ENCODE assay signal across 15 cellular contexts in the genomic region with DNA sequence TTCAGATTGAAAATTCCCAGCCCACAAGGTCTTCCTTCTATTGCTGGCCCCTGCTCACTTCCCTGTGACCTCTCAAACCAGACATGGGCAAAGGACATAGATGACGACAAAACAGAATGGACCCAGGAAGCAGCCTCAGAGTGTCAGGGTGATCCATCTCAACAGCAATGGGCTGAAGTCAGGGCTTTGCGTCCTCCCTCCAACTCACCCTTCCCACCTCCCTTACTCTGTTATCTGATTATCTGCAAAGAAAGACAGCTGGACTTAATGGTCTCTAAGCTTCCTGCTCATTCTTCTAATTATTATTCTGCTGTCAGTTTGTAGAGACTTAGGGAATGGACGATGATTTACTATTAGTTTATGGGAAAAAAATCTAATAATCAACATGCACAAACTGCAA.
DNase-seq lines count a peak whose midpoint lies in the region; ATAC-seq, FAIRE-seq and TF ChIP-seq lines count a peak whose summit lies in the region.
"Had no signal": no experiment of that assay in that cellular context is flagged by ENCODE, and none has a peak within 500 bp of the region (broad histone marks: within the 10 kb centered on the region; RNA-seq: fewer than 3 reads in every experiment).

No MANE protein-coding gene starts in this region.

- H3K4me2 ChIP-seq in Loucy (ENCODE audit: low read depth, low read length, poor library complexity, severe bottlenecking) = peak overlapping the region; percentile 39

- TF ChIP-seq POLR2A in GM12892 (IDR thresholded peaks at IDR 0.05; ENCODE audit: low read depth, low read length) (no peak), esophagus squamous epithelium (IDR thresholded peaks at IDR 0.05) (no peak)

- H3K9me3 ChIP-seq in CD4-positive, alpha-beta T cell (ENCODE audit: control insufficient read depth, low read length) = no peaks in the 10 kb centered on the region
- no peaks in the 10 kb centered on the region for H3K9me3 ChIP-seq in Loucy (ENCODE audit: insufficient read depth, low read depth, low read length)
- no peaks in the 10 kb centered on the region for H3K9me3 ChIP-seq in naive thymus-derived CD4-positive, alpha-beta T cell (ENCODE audit: control insufficient read depth in 2 of 3, low read length in 3 of 3)
- H3K9me3 ChIP-seq in esophagus squamous epithelium = no peaks in the 10 kb centered on the region

- no peak for FAIRE-seq in GM12892 (lab: Jason Lieb, UNC)

- H3K4me3 Mint-ChIP-seq in CD4-positive, alpha-beta T cell = no peak overlapping the region
- no peak overlapping the region for H3K4me3 Mint-ChIP-seq in naive thymus-derived CD4-positive, alpha-beta T cell

- H3K27me3 Mint-ChIP-seq in CD4-positive, alpha-beta T cell = no peaks in the 10 kb centered on the region
- H3K27me3 Mint-ChIP-seq in naive thymus-derived CD4-positive, alpha-beta T cell = no peaks in the 10 kb centered on the region

- intact Hi-C loops in CD4-positive, alpha-beta T cell (cut with DNase I, micrococcal nuclease) = no loop called here
- intact Hi-C loops in naive thymus-derived CD4-positive, alpha-beta T cell (cut with micrococcal nuclease) = no loop called here
- intact Hi-C loops in esophagus squamous epithelium (cut with DNase I) = no loop called here

- H3K27ac Mint-ChIP-seq in CD4-positive, alpha-beta T cell = peak overlapping the region; percentile 72
- peak overlapping the region in 7 of 9 donors; percentile 19 to 68 (median 45) for H3K27ac Mint-ChIP-seq in naive thymus-derived CD4-positive, alpha-beta T cell

- H3K27ac ChIP-seq in CD4-positive, alpha-beta T cell (ENCODE audit: low read depth, low read length) = no peak overlapping the region
- H3K27ac ChIP-seq in naive thymus-derived CD4-positive, alpha-beta T cell (ENCODE audit: low read depth, low read length) = no peak overlapping the region
- H3K27ac ChIP-seq in esophagus squamous epithelium = no peak overlapping the region

- H3K36me3 Mint-ChIP-seq in CD4-positive, alpha-beta T cell (ENCODE audit: low read depth) = peaks cover 67% of the 10 kb centered on the region
- peaks cover 0 to 21% (median 18%) of the 10 kb centered on the region in 5 donors for H3K36me3 Mint-ChIP-seq in naive thymus-derived CD4-positive, alpha-beta T cell

- no peak for TF ChIP-seq CTCF in CD4-positive, alpha-beta T cell (IDR thresholded peaks at IDR 0.05)
- no peak for TF ChIP-seq CTCF in Loucy (conservative IDR thresholded peaks at IDR 0.05; ENCODE audit: low read length)
- TF ChIP-seq CTCF in esophagus squamous epithelium (IDR thresholded peaks at IDR 0.05) = no peak

- no peak for ATAC-seq in CD4-positive, alpha-beta T cell (ENCODE audit: poor library complexity)
- ATAC-seq in naive thymus-derived CD4-positive, alpha-beta T cell = no peak
- no peak for ATAC-seq in GM18868 (IDR thresholded peaks at IDR 0.05; ENCODE audit: unreplicated experiment)

- no peaks in the 10 kb centered on the region for H3K9me3 Mint-ChIP-seq in CD4-positive, alpha-beta T cell
- H3K9me3 Mint-ChIP-seq in naive thymus-derived CD4-positive, alpha-beta T cell = no peaks in the 10 kb centered on the region

- peaks cover 4% of the 10 kb centered on the region; the same call in 1 of the 2 replicates for H3F3A ChIP-seq in Loucy (ENCODE audit: low read depth)

- H3K36me3 ChIP-seq in Loucy (ENCODE audit: insufficient read depth, low read length) = peaks cover 15% of the 10 kb centered on the region; the same call in 1 of the 2 replicates
- peaks cover 0 to 9% (median 9%) of the 10 kb centered on the region in 3 experiments for H3K36me3 ChIP-seq in naive thymus-derived CD4-positive, alpha-beta T cell (ENCODE audit: control insufficient read depth in 2 of 3, insufficient read depth in 3 of 3, low read length in 3 of 3)
- H3K36me3 ChIP-seq in esophagus squamous epithelium = peaks cover 0 to 12% (median 0%) of the 10 kb centered on the region in 3 donors

- H3K27me3 ChIP-seq in CD4-positive, alpha-beta T cell (ENCODE audit: control insufficient read depth, insufficient read depth, low read length) = no peaks in the 10 kb centered on the region
- H3K27me3 ChIP-seq in Loucy (ENCODE audit: insufficient read depth, low read length, poor library complexity, severe bottlenecking) = no peaks in the 10 kb centered on the region
- no peaks in the 10 kb centered on the region for H3K27me3 ChIP-seq in naive thymus-derived CD4-positive, alpha-beta T cell (ENCODE audit: control insufficient read depth in 2 of 2, insufficient read depth in 2 of 2, low read length in 2 of 2)
- H3K27me3 ChIP-seq in esophagus squamous epithelium = no peaks in the 10 kb centered on the region

- H3K4me3 ChIP-seq in Loucy (ENCODE audit: low read length, poor library complexity, severe bottlenecking) (no peak overlapping the region), esophagus squamous epithelium (no peak overlapping the region)
- no peak overlapping the region for H3K4me3 ChIP-seq in naive thymus-derived CD4-positive, alpha-beta T cell (ENCODE audit: low read length)

- peaks cover 83% of the 10 kb centered on the region for H3K4me1 Mint-ChIP-seq in CD4-positive, alpha-beta T cell (ENCODE audit: low read depth)
- H3K4me1 Mint-ChIP-seq in naive thymus-derived CD4-positive, alpha-beta T cell = peaks cover 58 to 89% (median 75%) of the 10 kb centered on the region in 7 donors

- POLR2A ChIA-PET in CD4-positive, alpha-beta T cell (lab: Charles Lee) = no interaction called here
- POLR2A ChIA-PET in naive thymus-derived CD4-positive, alpha-beta T cell (lab: Charles Lee) = interaction anchor here (1.4 kb wide), 1 partner anchor 9 kb away, joined by 3 read pairs; no protein-coding TSS in a partner anchor

- H3K4me1 ChIP-seq in Loucy (ENCODE audit: insufficient read depth, low read length, poor library complexity, severe bottlenecking) = peaks cover 53% of the 10 kb centered on the region
- peaks cover 34 to 68% of the 10 kb centered on the region in 2 donors for H3K4me1 ChIP-seq in naive thymus-derived CD4-positive, alpha-beta T cell (ENCODE audit: control insufficient read depth in 2 of 2, insufficient read depth in 2 of 2, low read length in 2 of 2)
- peaks cover 0 to 22% (median 13%) of the 10 kb centered on the region in 3 donors for H3K4me1 ChIP-seq in esophagus squamous epithelium

- H3K79me2 ChIP-seq in Loucy (ENCODE audit: insufficient read depth, low read length) = peaks cover 72% of the 10 kb centered on the region

- H4K20me1 ChIP-seq in Loucy (ENCODE audit: insufficient read depth, low read length, poor library complexity, severe bottlenecking) = peaks cover 21% of the 10 kb centered on the region

- H3K9me2 ChIP-seq in Loucy (replicated peaks; ENCODE audit: low read depth, low read length) = no peaks in the 10 kb centered on the region

- WGBS in esophagus squamous epithelium, 2 donors = 68 to 78% methylated on average over 3 of the region's 3 CpGs

- CTCF ChIA-PET in CD4-positive, alpha-beta T cell (lab: Charles Lee) = no interaction called here
- CTCF ChIA-PET in naive thymus-derived CD4-positive, alpha-beta T cell (lab: Charles Lee) = no interaction called here

- no peak overlapping the region for H2AFZ ChIP-seq in Loucy (ENCODE audit: low read length)

- no peak for DNase-seq in CD4-positive, alpha-beta T cell
- DNase-seq in astrocyte of the hippocampus (ENCODE audit: low read depth, low spot score) (peak; percentile 18), NCI-H187 treated with DMSO at 0.1 percent for 48 hours (lab: John Stamatoyannopoulos, UW) (no peak), GM12892 (ENCODE audit: insufficient read length) (no peak), esophagus squamous epithelium (lab: John Stamatoyannopoulos, UW) (no peak)
- no peak for DNase-seq in naive thymus-derived CD4-positive, alpha-beta T cell
- DNase-seq: activated T-cell treated with anti-CD3 and anti-CD28 coated beads, Interleukin-2, amount 50 U/mL, for 48 hours; caudate nucleus; left cardiac atrium; MV-4-11; occipital lobe; RPMI8226; stimulated activated CD8-positive, alpha-beta memory T cell treated with anti-CD3 and anti-CD28 coated beads, Interleukin-4, amount 100 ng/mL, for 48 hours had no signal

- no peak overlapping the region for H3K9ac ChIP-seq in Loucy (ENCODE audit: low read depth, low read length, poor library complexity, severe bottlenecking)
